ENCODE assay signal across 12 cellular contexts in the genomic region with DNA sequence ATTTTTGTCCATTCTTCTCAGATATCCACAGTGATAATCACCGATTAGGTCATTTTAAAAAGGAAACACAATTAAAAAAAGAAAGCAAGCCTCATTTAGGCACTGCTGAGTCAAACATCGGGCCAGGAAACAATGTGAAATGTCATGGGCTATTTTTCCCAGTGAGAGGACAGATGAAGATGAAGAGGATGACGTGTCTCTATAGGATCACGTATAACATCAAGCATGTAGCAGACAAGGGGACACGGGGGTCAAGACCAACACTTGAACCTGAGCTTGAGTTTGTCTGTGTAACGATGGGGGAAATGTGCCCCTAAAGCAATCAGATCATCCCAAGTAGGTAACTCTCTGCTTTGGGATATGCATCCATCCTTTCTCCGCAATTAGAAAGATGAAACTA.
"Had no signal": no experiment of that assay in that cellular context is flagged by ENCODE, and none has a peak within 500 bp of the region (broad histone marks: within the 10 kb centered on the region; RNA-seq: fewer than 3 reads in every experiment).

No MANE protein-coding gene starts in this region.

- H3K27me3 Mint-ChIP-seq: activated CD8-positive, alpha-beta T cell treated with anti-CD3 and anti-CD28 coated beads for 36 hours; T-cell had no signal

- H3K27me3 ChIP-seq: right atrium auricular region, transverse colon had no signal

- H3K27ac ChIP-seq: coronary artery, right atrium auricular region, transverse colon, WERI-Rb-1 had no signal

- H3K27ac Mint-ChIP-seq: activated CD8-positive, alpha-beta T cell treated with anti-CD3 and anti-CD28 coated beads for 36 hours; T-cell had no signal

- H3K4me3 ChIP-seq: coronary artery, right atrium auricular region, transverse colon had no signal

- H3K36me3 ChIP-seq: right atrium auricular region, transverse colon, WERI-Rb-1 had no signal

- H3K9me3 Mint-ChIP-seq: activated CD8-positive, alpha-beta T cell treated with anti-CD3 and anti-CD28 coated beads for 36 hours; T-cell had no signal

- H3K9me3 ChIP-seq: right atrium auricular region, transverse colon had no signal

- ATAC-seq: activated CD8-positive, alpha-beta T cell treated with anti-CD3 and anti-CD28 coated beads for 36 hours; T-cell had no signal

- H3K4me3 Mint-ChIP-seq: activated CD8-positive, alpha-beta T cell treated with anti-CD3 and anti-CD28 coated beads for 36 hours; T-cell had no signal

- H3K36me3 Mint-ChIP-seq: T-cell had no signal

- H3K4me1 ChIP-seq: transverse colon had no signal

- DNase-seq: activated CD4-positive, alpha-beta T cell treated with anti-CD3 and anti-CD28 coated beads for 4 hours; activated CD8-positive, alpha-beta memory T cell treated with anti-CD3 and anti-CD28 coated beads, Interleukin-2, amount 50 U/mL, for 4 hours; activated CD8-positive, alpha-beta T cell treated with anti-CD3 and anti-CD28 coated beads for 36 hours; central memory CD4-positive, alpha-beta T cell; effector CD8-positive, alpha-beta T cell; hypothalamus; midbrain; T-cell; transverse colon; WERI-Rb-1 had no signal
